10 cellular contexts compared by ENCODE assay signal in the genomic region with DNA sequence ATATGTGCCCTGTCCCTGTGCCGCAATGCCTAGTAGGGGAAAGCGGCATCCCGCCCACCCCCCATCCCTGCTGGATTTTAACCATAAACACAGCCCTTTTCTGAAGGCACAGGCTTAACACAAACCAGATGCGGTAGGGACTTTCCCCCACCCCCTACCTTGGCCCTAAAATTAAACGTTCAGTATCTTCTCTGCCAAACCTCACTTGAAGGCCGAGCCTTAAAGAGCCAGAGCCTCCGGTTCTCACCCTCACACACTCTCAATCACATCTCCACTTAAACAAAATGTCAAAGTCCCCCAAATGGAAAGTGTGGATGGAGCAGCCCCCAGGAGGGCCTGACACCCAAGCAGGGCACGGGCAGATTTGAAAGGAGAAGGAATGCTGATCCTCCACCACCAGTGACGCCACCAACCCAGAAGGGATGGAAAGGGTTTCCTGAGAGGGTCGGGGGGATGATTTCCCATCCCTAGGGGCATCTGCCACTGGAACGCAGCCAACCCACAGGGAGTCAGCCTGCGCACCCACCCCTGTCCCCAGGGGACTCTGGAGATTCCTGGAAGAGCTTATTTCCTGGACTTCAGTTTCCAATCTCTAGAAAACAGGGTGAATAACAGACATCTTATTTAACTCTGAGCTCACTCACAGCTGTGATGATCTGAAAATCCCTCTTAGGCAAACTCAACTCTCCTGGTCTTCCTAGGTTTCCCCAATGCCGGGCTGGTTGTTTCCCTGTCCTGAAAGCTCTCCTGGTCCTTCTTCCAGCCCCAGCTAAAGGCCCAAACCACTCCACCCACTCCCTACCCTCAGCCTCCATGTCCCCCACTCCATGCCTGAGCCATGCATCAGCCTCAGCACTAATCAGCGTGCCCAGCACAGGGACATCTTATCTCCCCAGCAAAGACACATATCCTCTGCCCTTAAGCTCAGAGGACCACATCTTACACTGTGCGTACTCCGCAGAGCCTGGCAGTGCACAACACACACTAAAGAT. TPM values are rescaled to one million over a fixed set of nuclear protein-coding genes. Genes with fewer than 3 reads are reported as not detected.
DNase-seq lines count a peak whose midpoint lies in the region; FAIRE-seq and TF ChIP-seq lines count a peak whose summit lies in the region.
"Had no signal": no experiment of that assay in that cellular context is flagged by ENCODE, and none has a peak within 500 bp of the region (broad histone marks: within the 10 kb centered on the region; RNA-seq: fewer than 3 reads in every experiment).

No MANE protein-coding gene starts in this region.

- peak overlapping the region; percentile 71 for H2BK5ac ChIP-seq in H1 (ENCODE audit: low read depth, low read length)

- H3K27me3 ChIP-seq in H1 (replicated peaks in 1 of 4; ENCODE audit: control insufficient read depth in 3 of 4, extremely low read depth in 1 of 4, insufficient read depth in 3 of 4, low read length in 3 of 4): no peaks in the 10 kb centered on the region; a peak in 1 of 7 replicates

- no peak overlapping the region for H2BK20ac ChIP-seq in H1 (ENCODE audit: low read length)

- POLR2A ChIA-PET in H1 (lab: Charles Lee; ENCODE audit: partially characterized antibody): interaction anchor here (0.8 to 1.5 kb wide), 3 partner anchors 17 to 34 kb away, joined by 3 to 5 read pairs (median 4); no protein-coding TSS in a partner anchor

- H4K20me1 ChIP-seq in H1 (replicated peaks in 1 of 2; ENCODE audit: control insufficient read depth in 1 of 2, insufficient read depth in 2 of 2, low read length in 2 of 2): peaks cover 9 to 35% of the 10 kb centered on the region in 2 experiments

- no peak for FAIRE-seq in H1 (lab: Jason Lieb, UNC)
- FAIRE-seq: colon, G401.6 had no signal

- H3K27me3 Mint-ChIP-seq in nephron progenitor cell (ENCODE audit: low read depth, poor library complexity): peaks cover 3% of the 10 kb centered on the region

- H4K91ac ChIP-seq in H1 (replicated peaks; ENCODE audit: insufficient read length, low read length): no peak overlapping the region

- peaks cover 79% of the 10 kb centered on the region for H3K4me1 Mint-ChIP-seq in nephron progenitor cell

- no peak overlapping the region for H3K14ac ChIP-seq in H1 (ENCODE audit: insufficient read length)

- no peak overlapping the region; the same call in 1 of the 2 replicates for H4K8ac ChIP-seq in H1 (ENCODE audit: extremely low read depth, insufficient read depth, low read length)

- H3K9me3 Mint-ChIP-seq in nephron progenitor cell: no peaks in the 10 kb centered on the region

- TF ChIP-seq RAD21 in H1 (IDR thresholded peaks at IDR 0.05 in 1 of 2, conservative IDR thresholded peaks at IDR 0.05 in 1 of 2; ENCODE audit: low read depth in 2 of 2, low read length in 2 of 2): no peak

- no peak overlapping the region for H2BK12ac ChIP-seq in H1 (ENCODE audit: low read depth, low read length)

- 0 out of 2 replicates have a peak overlapping the region, but pooled peaks have one; percentile 12 for H2BK15ac ChIP-seq in H1 (ENCODE audit: low read length)

- DNase-seq in AG09309 (ENCODE audit: low read depth) (no peak), NCI-H82 (lab: John Stamatoyannopoulos, UW) (peak; percentile 87), H1 (ENCODE audit: low read depth in 1 of 2, low spot score in 2 of 2) (no peak), nephron progenitor cell (no peak), NCI-H1436 (lab: John Stamatoyannopoulos, UW) (no peak), GDM1 (lab: John Stamatoyannopoulos, UW) (no peak), NCI-H2227 treated with DMSO at 0.1 percent for 48 hours (lab: John Stamatoyannopoulos, UW) (no peak), kidney glomerular epithelial cell (lab: John Stamatoyannopoulos, UW) (no peak)

- no peak; a peak in 1 of 3 replicates for TF ChIP-seq POLR2A in H1 (IDR thresholded peaks at IDR 0.05; ENCODE audit: control extremely low read depth in 1 of 2, low read depth in 2 of 2, low read length in 2 of 2)

- H3K36me3 Mint-ChIP-seq in nephron progenitor cell (ENCODE audit: low read depth): peaks cover 6% of the 10 kb centered on the region

- no peak overlapping the region for H3K4ac ChIP-seq in H1 (replicated peaks; ENCODE audit: insufficient read length, low read depth, low read length)

- H3K36me3 ChIP-seq in H1 (ENCODE audit: control insufficient read depth in 2 of 4, insufficient read depth in 4 of 4, low read length in 3 of 4): peaks cover 0 to 8% (median 4%) of the 10 kb centered on the region in 4 experiments; a peak in 3 of 8 replicates

- H2BK120ac ChIP-seq in H1 (replicated peaks; ENCODE audit: low read depth, low read length): no peak overlapping the region

- peak overlapping the region; percentile 3 for H3K4me3 ChIP-seq in AG09309 (ENCODE audit: control insufficient read depth, low read depth, low read length)
- H3K4me3 ChIP-seq in H1 (ENCODE audit: extremely low read depth in 1 of 4, insufficient read depth in 2 of 4, low read depth in 3 of 4, low read length in 4 of 4): no peak overlapping the region

- H3K27ac Mint-ChIP-seq in nephron progenitor cell: peak overlapping the region; percentile 90

- H3K4me2 ChIP-seq in H1 (ENCODE audit: insufficient read depth in 1 of 2, low read depth in 2 of 2, low read length in 2 of 2): no peak overlapping the region; a peak in 1 of 4 replicates

- 81% methylated on average over 16 of the region's 16 CpGs; no CpG with 5 or more reads in 1 of the 2 experiments for WGBS in H1 (ENCODE audit: extremely low coverage in 1 of 2, insufficient coverage in 1 of 2, insufficient read length in 1 of 2, insufficient replicate concordance in 2 of 2, low coverage in 1 of 2, low lambda C conversion rate in 2 of 2, missing lambda C conversion rate in 1 of 2), 2 experiments

- H3K79me2 ChIP-seq in H1 (ENCODE audit: control insufficient read depth in 1 of 2, insufficient read depth in 2 of 2, low read length in 2 of 2): peaks cover 17 to 97% of the 10 kb centered on the region in 2 experiments

- CTCF ChIA-PET in H1 (lab: Charles Lee; ENCODE audit: partially characterized antibody): interaction anchor here (0.6 to 19.1 kb wide), 6 partner anchors 21 to 544 kb away, joined by 3 to 291 read pairs (median 4); no protein-coding TSS in a partner anchor

- no peak overlapping the region for H3K27ac ChIP-seq in H1 (ENCODE audit: low read depth, low read length)

- peaks cover 0 to 7% (median 4%) of the 10 kb centered on the region in 4 experiments; a peak in 6 of 7 replicates for H3K4me1 ChIP-seq in H1 (replicated peaks in 1 of 4; ENCODE audit: control insufficient read depth in 3 of 4, insufficient read depth in 4 of 4, low read length in 3 of 4)

- no peak overlapping the region for H3K4me3 Mint-ChIP-seq in nephron progenitor cell

- no peak for TF ChIP-seq EP300 in H1 (IDR thresholded peaks at IDR 0.05; ENCODE audit: borderline replicate concordance in 1 of 2, low read depth in 2 of 2, low read length in 2 of 2)

- H2AK5ac ChIP-seq in H1 (ENCODE audit: low read depth, low read length): no peak overlapping the region

- H3K23me2 ChIP-seq in H1 (ENCODE audit: low read depth, low read length): no peaks in the 10 kb centered on the region

- TF ChIP-seq CTCF in AG09309 (IDR thresholded peaks at IDR 0.05; ENCODE audit: control insufficient read depth, insufficient read depth, low read depth, low read length, missing control alignments) (no peak), H1 (IDR thresholded peaks at IDR 0.05; ENCODE audit: control extremely low read depth in 1 of 3, insufficient read depth in 1 of 3, low read depth in 1 of 3, low read length in 3 of 3) (no peak), nephron progenitor cell (IDR thresholded peaks at IDR 0.05) (no peak)

- H3K56ac ChIP-seq in H1 (replicated peaks; ENCODE audit: insufficient read length, low read depth, low read length): no peak overlapping the region

- no peak overlapping the region for H3K18ac ChIP-seq in H1 (ENCODE audit: extremely low read depth, low read length)

- no peak overlapping the region for H4K5ac ChIP-seq in H1 (ENCODE audit: insufficient read length, low read depth, low read length)

- H3K9ac ChIP-seq in H1 (replicated peaks in 1 of 4; ENCODE audit: extremely low read depth in 1 of 4, low read depth in 3 of 4, low read length in 3 of 4): no peak overlapping the region

- no peak overlapping the region for H2AFZ ChIP-seq in H1 (ENCODE audit: low read length)

- peaks cover 38% of the 10 kb centered on the region for H3K79me1 ChIP-seq in H1 (ENCODE audit: low read depth, low read length)

- no peak overlapping the region for H3K23ac ChIP-seq in H1 (ENCODE audit: insufficient read length)

- no peaks in the 10 kb centered on the region for H3K9me3 ChIP-seq in H1 (ENCODE audit: insufficient read depth in 2 of 2, low read depth in 1 of 2, low read length in 1 of 2)

TF ChIP-seq in H1, 55 proteins besides CTCF, POLR2A, EP300 and RAD21:
- TF ChIP-seq BRCA1 (IDR thresholded peaks at IDR 0.05; ENCODE audit: low read depth, low read length) (no peak), RFX5 (IDR thresholded peaks at IDR 0.05; ENCODE audit: borderline replicate concordance, low read depth, low read length) (no peak), CBX5 (IDR thresholded peaks at IDR 0.05; ENCODE audit: low read depth, low read length) (no peak), CEBPB (IDR thresholded peaks at IDR 0.05; ENCODE audit: low read depth, low read length) (no peak), KDM4A (IDR thresholded peaks at IDR 0.05; ENCODE audit: low read depth, low read length, severe bottlenecking) (no peak), FOSL1 (IDR thresholded peaks at IDR 0.05; ENCODE audit: insufficient read depth, low read depth, low read length) (no peak), KDM1A (IDR thresholded peaks at IDR 0.05; ENCODE audit: borderline replicate concordance, low read length) (no peak), NRF1 (IDR thresholded peaks at IDR 0.05; ENCODE audit: low read depth, low read length) (no peak), KDM5A (IDR thresholded peaks at IDR 0.05; ENCODE audit: low read length) (no peak), CHD1 (IDR thresholded peaks at IDR 0.05; ENCODE audit: low read depth, low read length) (no peak), SAP30 (IDR thresholded peaks at IDR 0.05; ENCODE audit: insufficient read depth, insufficient replicate concordance, low read length) (no peak), SP4 (IDR thresholded peaks at IDR 0.05; ENCODE audit: low read length) (no peak)

RNA-seq across cellular contexts. Expression of a gene that starts 26.3 kb away (rescaled TPM):
- 253 and 262 TPM in 2 replicates for total RNA-seq in H1 (2021; fragmentation: NEBNext Ultra II Directional; extraction: Animal tissue kit (Norgen Biotek cat#: 25700))
- 236 and 302 TPM in 2 replicates for polyA plus RNA-seq in H1 (2011; rRNA removed)
- polyA plus RNA-seq in H1 (2011; cell fraction: cytosol; rRNA removed): 181 TPM
- polyA plus RNA-seq in H1 (2011; cell fraction: nucleus; rRNA removed): 508 TPM
- polyA plus RNA-seq in H1 (2012, experiment 1 of 2): 230 to 270 TPM (median 252 TPM) in 4 replicates
- polyA plus RNA-seq in H1 (2012, experiment 2 of 2): 133 TPM
- 162 TPM for polyA plus RNA-seq in H1 (2013, experiment 1 of 2)
- 147 TPM for polyA plus RNA-seq in H1 (2013, experiment 2 of 2)
- polyA minus RNA-seq in H1 (2011; rRNA and poly(A)+ RNA removed): 205 and 224 TPM in 2 replicates
- polyA minus RNA-seq in H1 (2011; cell fraction: cytosol; rRNA and poly(A)+ RNA removed): 222 TPM
- 201 TPM for polyA minus RNA-seq in H1 (2011; cell fraction: nucleus; rRNA and poly(A)+ RNA removed)
